1 cellular context compared by ENCODE assay signal in genomic region chr2:36596397-36596796, GRCh38.
TF ChIP-seq lines count a peak whose summit lies in the region.

No MANE protein-coding gene starts in this region.

TF ChIP-seq in SK-N-SH treated with all-trans-retinoic acid at 6 μM for 48 hours, 23 proteins besides CTCF, POLR2A, EP300 and RAD21 (continued from another document):
- no peak for TF ChIP-seq POU6F1 (CRISPR knock-in tag; IDR thresholded peaks at IDR 0.05; ENCODE audit: borderline replicate concordance, low read depth)
- TF ChIP-seq ARNTL (CRISPR knock-in tag; IDR thresholded peaks at IDR 0.05; ENCODE audit: borderline replicate concordance, low read depth): no peak
- no peak for TF ChIP-seq TCF4 (CRISPR knock-in tag; IDR thresholded peaks at IDR 0.05; ENCODE audit: borderline replicate concordance)
- no peak for TF ChIP-seq ZNF8 (CRISPR knock-in tag; IDR thresholded peaks at IDR 0.05)
- TF ChIP-seq ZNF70 (CRISPR knock-in tag; IDR thresholded peaks at IDR 0.05): no peak
- no peak for TF ChIP-seq OSR1 (CRISPR knock-in tag; IDR thresholded peaks at IDR 0.05)
